ENCODE assay signal across 8 cellular contexts in the genomic region with DNA sequence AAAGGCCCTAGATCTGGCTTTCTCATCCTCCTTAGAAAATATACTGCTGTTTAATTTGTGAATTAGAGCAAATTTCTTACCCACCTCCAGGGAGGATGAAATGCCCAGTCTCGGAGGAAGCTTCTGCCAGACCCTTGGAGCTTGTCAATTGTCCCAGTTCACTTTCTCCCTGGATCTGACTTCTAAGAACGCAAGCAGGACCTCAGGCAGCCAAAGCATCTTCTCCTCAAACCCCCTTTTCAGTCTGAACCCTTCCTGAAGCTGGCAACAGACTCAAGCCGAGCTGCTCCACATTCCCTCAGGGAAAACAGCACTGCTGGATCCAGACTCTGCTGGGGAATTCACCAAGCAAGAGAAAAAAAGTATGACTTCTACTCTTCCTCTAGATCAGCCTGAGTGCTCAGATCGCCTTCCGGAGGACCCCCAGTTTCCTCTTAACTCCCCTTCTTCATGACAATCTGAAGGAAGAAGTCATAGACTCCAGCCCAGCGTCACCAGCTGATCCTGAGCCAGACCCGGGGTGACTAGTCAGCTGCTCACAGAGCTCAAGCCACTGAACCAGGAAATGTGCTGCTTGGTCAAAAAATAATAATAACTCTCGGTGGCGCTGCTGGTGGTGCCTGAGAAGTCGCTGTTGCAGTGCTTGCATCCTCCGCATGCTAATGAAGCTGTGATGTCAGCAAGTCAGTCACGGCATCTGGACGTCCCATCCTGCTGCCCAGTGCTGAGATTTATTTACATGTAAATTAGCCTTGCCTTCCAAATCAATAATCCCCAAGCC. TPM values are rescaled to one million over a fixed set of nuclear protein-coding genes. Genes with fewer than 3 reads are reported as not detected.
DNase-seq lines count a peak whose midpoint lies in the region; ATAC-seq and TF ChIP-seq lines count a peak whose summit lies in the region.

Gene PRICKLE2 (minus strand): TSS at position 641 of the 781 bp plus-strand sequence. CDS start 26,539 bp downstream, outside the sequence.

- TF ChIP-seq CTCF in endodermal cell (conservative IDR thresholded peaks at IDR 0.05) (peak; percentile 18), lung (IDR thresholded peaks at IDR 0.05; ENCODE audit: control extremely low read depth, extremely low read depth) (no peak), testis (IDR thresholded peaks at IDR 0.05) (peak in 1 of 3 experiments; percentile 27)

- WGBS in endodermal cell (ENCODE audit: insufficient coverage in 1 of 2, insufficient read length in 1 of 2), 2 experiments: 30 to 36% methylated on average over 11 to 13 of the region's 13 CpGs
- 31 to 32% methylated on average over 13 of the region's 13 CpGs for WGBS in lung, 2 donors
- 46 to 50% methylated on average over 13 of the region's 13 CpGs for WGBS in testis, 2 donors

- H3K9ac ChIP-seq in endodermal cell (ENCODE audit: extremely low read depth, low read length, poor library complexity, severe bottlenecking): no peak within 1 kb of the TSS

- H3K9me3 Mint-ChIP-seq in endodermal cell: no peaks in the 10 kb centered on the region

- DNase-seq in ELR (ENCODE audit: low read depth) (peak; percentile 94), GOT3 (lab: John Stamatoyannopoulos, UW) (peak; percentile 59), NCI-H2227 treated with DMSO at 0.1 percent for 48 hours (lab: John Stamatoyannopoulos, UW) (peak; percentile 68), endodermal cell (peak; percentile 85), lung (ENCODE audit: low spot score) (no peak), testis (peak; percentile 85), NCI-H1694 treated with DMSO at 0.1 percent for 48 hours (lab: John Stamatoyannopoulos, UW) (no peak), NCI-H1436 treated with DMSO at 0.1 percent for 48 hours (lab: John Stamatoyannopoulos, UW) (no peak)

- no peak for ATAC-seq in lung (ENCODE audit: insufficient read depth, low FRiP score)

- H3K4me3 ChIP-seq in endodermal cell (ENCODE audit: low read length) (peak within 1 kb of the TSS; percentile 19), lung (peak within 1 kb of the TSS; percentile 24), testis (peak within 1 kb of the TSS in 1 of 2 donors; percentile 20)

- H3K27ac ChIP-seq in endodermal cell (ENCODE audit: low read depth, low read length): peak within 1 kb of the TSS; percentile 50
- H3K27ac ChIP-seq in lung (ENCODE audit: low read depth in 1 of 2, low read length in 1 of 2): peak within 1 kb of the TSS; percentile 59 to 89
- H3K27ac ChIP-seq in testis: peak within 1 kb of the TSS; percentile 81 to 83

- no peaks in the 10 kb centered on the region for H3K36me3 Mint-ChIP-seq in endodermal cell (ENCODE audit: low read depth)

- H3K4me1 Mint-ChIP-seq in endodermal cell: peaks cover 37% of the 10 kb centered on the region

- H3K4me3 Mint-ChIP-seq in endodermal cell: peak within 1 kb of the TSS; percentile 46

- H3K36me3 ChIP-seq in endodermal cell (ENCODE audit: control insufficient read depth, insufficient read depth, low read length): no peaks in the 10 kb centered on the region
- H3K36me3 ChIP-seq in lung (ENCODE audit: control insufficient read depth in 2 of 2, insufficient read depth in 2 of 2, low read length in 2 of 2): no peaks in the 10 kb centered on the region
- no peaks in the 10 kb centered on the region for H3K36me3 ChIP-seq in testis (ENCODE audit: low read depth, missing control alignments)

- peak within 1 kb of the TSS; percentile 89 for H3K27ac Mint-ChIP-seq in endodermal cell

- H3K27me3 ChIP-seq in endodermal cell (ENCODE audit: control insufficient read depth, insufficient read depth, low read length, poor library complexity, severe bottlenecking) (no peaks in the 10 kb centered on the region), lung (ENCODE audit: control insufficient read depth, insufficient read depth) (no peaks in the 10 kb centered on the region), testis (no peaks in the 10 kb centered on the region)

- H3K9me3 ChIP-seq in endodermal cell (ENCODE audit: control insufficient read depth, low read length) (no peaks in the 10 kb centered on the region), lung (ENCODE audit: control insufficient read depth in 2 of 2, insufficient read depth in 1 of 2, low read length in 1 of 2) (no peaks in the 10 kb centered on the region), testis (no peaks in the 10 kb centered on the region)

- peaks cover 12% of the 10 kb centered on the region for H3K4me1 ChIP-seq in endodermal cell (ENCODE audit: control insufficient read depth, insufficient read depth, low read length)
- H3K4me1 ChIP-seq in lung (ENCODE audit: control insufficient read depth in 2 of 2, insufficient read depth in 2 of 2, low read length in 2 of 2): peaks cover 4 to 13% of the 10 kb centered on the region in 2 donors
- peaks cover 16% of the 10 kb centered on the region for H3K4me1 ChIP-seq in testis

- intact Hi-C loops in testis (cut with DNase I; ENCODE audit: low total_unique reads): loop anchor here (5.0 kb wide), 1 partner anchor 42 kb away; no protein-coding TSS in a partner anchor

- TF ChIP-seq POLR2A in testis (IDR thresholded peaks at IDR 0.05): no peak

- H3K27me3 Mint-ChIP-seq in endodermal cell (ENCODE audit: insufficient read depth): peaks cover 4% of the 10 kb centered on the region

RNA-seq across cellular contexts. Expression of gene PRICKLE2, which starts in this region (rescaled TPM):
- total RNA-seq in endodermal cell (10 to 100 TPM in 1 of 2 donors, 1 to 10 TPM in 1; 8.5 to 10.4 TPM), lung (10 to 100 TPM; 35.8 to 88.0 TPM), testis (10 to 100 TPM in 1 of 2 donors, 1 to 10 TPM in 1; 9.1 to 10.1 TPM)
- polyA plus RNA-seq in endodermal cell (2013, experiment 1 of 2): 7.4 TPM
- 7.5 TPM for polyA plus RNA-seq in endodermal cell (2013, experiment 2 of 2)
- polyA plus RNA-seq in lung (1 to 10 TPM; 4.0 to 4.1 TPM), testis (ENCODE audit: insufficient read depth, low read depth, low replicate concordance) (5.5 TPM)

Comparison
In these comparisons a context has a peak if more than half of its experiments do, and no peak if none do; other contexts are left out.
1. DNase-seq: peak in ELR (single experiment), GOT3 (single experiment), NCI-H2227 treated with DMSO at 0.1 percent for 48 hours (single experiment), endodermal cell (single experiment) and testis (single experiment); none in lung (single experiment), NCI-H1694 treated with DMSO at 0.1 percent for 48 hours (single experiment) and NCI-H1436 treated with DMSO at 0.1 percent for 48 hours (single experiment).
2. Peak in every context shown above with its lines, with median percentiles within 50 percentile points of each other: H3K27ac ChIP-seq.